13 cellular contexts compared by ENCODE assay signal in genomic region chr12:124795081-124795948, GRCh38.
DNase-seq lines count a peak whose midpoint lies in the region; ATAC-seq and TF ChIP-seq lines count a peak whose summit lies in the region.
"Had no signal": no experiment of that assay in that cellular context is flagged by ENCODE, and none has a peak within 500 bp of the region (broad histone marks: within the 10 kb centered on the region; RNA-seq: fewer than 3 reads in every experiment).

No MANE protein-coding gene starts in this region.

- no peaks in the 10 kb centered on the region for H3K27me3 ChIP-seq in osteoblast (ENCODE audit: insufficient read depth, low read length)

- no peak overlapping the region for H3K4me2 ChIP-seq in osteoblast (ENCODE audit: insufficient read depth, low read length)
- H3K4me2 ChIP-seq: A549 had no signal

- H3K9me3 ChIP-seq in osteoblast (ENCODE audit: low read depth, low read length) = no peaks in the 10 kb centered on the region
- H3K9me3 ChIP-seq: A549, left ventricle myocardium inferior had no signal

- peaks cover 24% of the 10 kb centered on the region for H3K4me1 Mint-ChIP-seq in activated T-cell treated with anti-CD3 and anti-CD28 coated beads, Interleukin-2, amount 50 U/mL, for 72 hours (ENCODE audit: low read depth)
- H3K4me1 Mint-ChIP-seq in activated T-cell treated with anti-CD3 and anti-CD28 coated beads, Interleukin-2, amount 50 U/mL, for 24 hours (ENCODE audit: low read depth) = peaks cover 27% of the 10 kb centered on the region

- no peaks in the 10 kb centered on the region for H4K20me1 ChIP-seq in osteoblast (ENCODE audit: insufficient read depth, low read length)

- no peaks in the 10 kb centered on the region for H3K79me2 ChIP-seq in osteoblast (ENCODE audit: insufficient read depth, low read length)

- H3K27ac Mint-ChIP-seq in activated T-cell treated with anti-CD3 and anti-CD28 coated beads, Interleukin-2, amount 50 U/mL, for 72 hours = peak overlapping the region; percentile 11
- no peak overlapping the region for H3K27ac Mint-ChIP-seq in activated T-cell treated with anti-CD3 and anti-CD28 coated beads, Interleukin-2, amount 50 U/mL, for 24 hours
- H3K27ac Mint-ChIP-seq: activated CD8-positive, alpha-beta memory T cell treated with anti-CD3 and anti-CD28 coated beads, Interleukin-2, amount 10 ng/mL, durations not matched to agents 7 days and 5 days had no signal

- ATAC-seq in activated T-cell treated with anti-CD3 and anti-CD28 coated beads, Interleukin-2, amount 50 U/mL, for 72 hours (replicated peaks in 1 of 2) = no peak
- ATAC-seq in GM21447 (IDR thresholded peaks at IDR 0.05; ENCODE audit: unreplicated experiment) (peak; percentile 71), HG03108 (IDR thresholded peaks at IDR 0.05; ENCODE audit: unreplicated experiment) (peak; percentile 64)

- H3K27me3 Mint-ChIP-seq in activated T-cell treated with anti-CD3 and anti-CD28 coated beads, Interleukin-2, amount 50 U/mL, for 72 hours (ENCODE audit: low read depth) = no peaks in the 10 kb centered on the region
- no peaks in the 10 kb centered on the region for H3K27me3 Mint-ChIP-seq in activated T-cell treated with anti-CD3 and anti-CD28 coated beads, Interleukin-2, amount 50 U/mL, for 24 hours
- H3K27me3 Mint-ChIP-seq: activated CD8-positive, alpha-beta memory T cell treated with anti-CD3 and anti-CD28 coated beads, Interleukin-2, amount 10 ng/mL, durations not matched to agents 7 days and 5 days had no signal

- no peak overlapping the region for H2AFZ ChIP-seq in osteoblast (ENCODE audit: low read length)

- DNase-seq in activated T-cell treated with anti-CD3 and anti-CD28 coated beads, Interleukin-2, amount 50 U/mL, for 72 hours = no peak
- no peak for DNase-seq in activated T-cell treated with anti-CD3 and anti-CD28 coated beads, Interleukin-2, amount 50 U/mL, for 24 hours
- DNase-seq in osteoblast (ENCODE audit: insufficient read length, low spot score, missing footprints) (peak; percentile 80), foreskin melanocyte (no peak), NCI-H2196 treated with DMSO at 0.1 percent for 48 hours (lab: John Stamatoyannopoulos, UW; ENCODE audit: unreplicated experiment) (no peak), HuH-7 (ENCODE audit: low spot score) (no peak)
- DNase-seq: activated CD8-positive, alpha-beta memory T cell treated with anti-CD3 and anti-CD28 coated beads, Interleukin-2, amount 10 ng/mL, durations not matched to agents 7 days and 5 days; DMS79 treated with DMSO at 0.1 percent for 48 hours; left ventricle myocardium inferior; stimulated activated naive CD4-positive, alpha-beta T cell had no signal

- H3K4me1 ChIP-seq in osteoblast (ENCODE audit: insufficient read depth, low read length) = no peaks in the 10 kb centered on the region
- H3K4me1 ChIP-seq: A549, left ventricle myocardium inferior had no signal

- no peaks in the 10 kb centered on the region for H3K9me3 Mint-ChIP-seq in activated T-cell treated with anti-CD3 and anti-CD28 coated beads, Interleukin-2, amount 50 U/mL, for 72 hours
- no peaks in the 10 kb centered on the region for H3K9me3 Mint-ChIP-seq in activated T-cell treated with anti-CD3 and anti-CD28 coated beads, Interleukin-2, amount 50 U/mL, for 24 hours

- H3K27ac ChIP-seq in osteoblast (ENCODE audit: low read depth, low read length) = no peak overlapping the region
- H3K27ac ChIP-seq: A549, left ventricle myocardium inferior had no signal

- H3K36me3 ChIP-seq in osteoblast (ENCODE audit: insufficient read depth, low read length) = no peaks in the 10 kb centered on the region

- H3K4me3 ChIP-seq in osteoblast (ENCODE audit: insufficient read depth, low read length) = no peak overlapping the region
- H3K4me3 ChIP-seq: A549, left ventricle myocardium inferior had no signal

- no peak for TF ChIP-seq CTCF in osteoblast (IDR thresholded peaks at IDR 0.05; ENCODE audit: extremely low read depth, low read depth, low read length)

- peaks cover 2 to 7% of the 10 kb centered on the region in 2 donors for H3K36me3 Mint-ChIP-seq in activated T-cell treated with anti-CD3 and anti-CD28 coated beads, Interleukin-2, amount 50 U/mL, for 72 hours (ENCODE audit: insufficient read depth in 2 of 2)
- peaks cover 61% of the 10 kb centered on the region for H3K36me3 Mint-ChIP-seq in activated T-cell treated with anti-CD3 and anti-CD28 coated beads, Interleukin-2, amount 50 U/mL, for 24 hours (ENCODE audit: low read depth)

- no peak overlapping the region for H3K4me3 Mint-ChIP-seq in activated T-cell treated with anti-CD3 and anti-CD28 coated beads, Interleukin-2, amount 50 U/mL, for 72 hours
- H3K4me3 Mint-ChIP-seq in activated T-cell treated with anti-CD3 and anti-CD28 coated beads, Interleukin-2, amount 50 U/mL, for 24 hours = no peak overlapping the region
- H3K4me3 Mint-ChIP-seq: activated CD8-positive, alpha-beta memory T cell treated with anti-CD3 and anti-CD28 coated beads, Interleukin-2, amount 10 ng/mL, durations not matched to agents 7 days and 5 days had no signal

Comparison
In these comparisons a context has a peak if more than half of its experiments do, and no peak if none do; other contexts are left out.
1. ATAC-seq: peak in GM21447 (single experiment) and HG03108 (single experiment); none in activated T-cell treated with anti-CD3 and anti-CD28 coated beads, Interleukin-2, amount 50 U/mL, for 72 hours (0 of 2).